In the genomic region with DNA sequence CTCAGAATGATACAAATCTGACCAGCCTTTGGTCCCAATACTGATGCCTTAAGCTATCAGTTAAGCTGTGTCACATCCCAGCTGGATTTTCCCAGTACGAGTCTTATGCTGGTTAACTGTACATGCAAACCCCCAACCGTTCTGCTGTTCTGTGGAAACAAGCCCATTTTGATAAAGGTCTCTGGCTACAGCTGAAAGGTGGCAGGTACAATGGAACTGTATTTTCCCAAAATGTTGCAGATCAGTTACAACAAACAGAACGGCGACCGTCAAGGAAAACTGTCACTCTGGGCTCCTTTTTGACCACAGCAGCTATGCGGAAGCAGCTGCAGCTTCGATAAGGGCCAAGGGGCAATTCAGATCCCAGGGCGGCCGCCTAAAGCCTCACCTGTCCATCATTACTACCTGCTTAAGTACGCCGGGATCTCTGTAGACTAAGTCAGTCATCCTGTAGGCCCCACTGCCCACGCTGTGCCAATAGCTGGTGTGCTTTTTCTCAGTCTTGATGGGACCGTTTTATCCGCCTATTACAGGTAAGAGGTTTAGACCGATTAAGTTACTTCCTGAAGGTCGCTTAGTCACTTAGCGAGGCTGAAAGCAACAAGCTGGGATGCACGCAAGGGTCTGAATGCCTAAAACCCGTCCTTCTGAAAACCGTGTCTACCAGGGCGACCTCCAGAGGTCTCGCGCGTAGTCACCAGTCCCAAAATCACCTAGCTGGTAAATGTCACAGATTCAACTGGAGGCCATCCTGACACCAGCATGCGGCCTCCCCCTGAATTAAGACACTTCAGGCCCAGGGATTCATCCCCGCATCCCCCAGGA, we compare ENCODE assay signal across 7 cellular contexts. TPM values are rescaled to one million over a fixed set of nuclear protein-coding genes. Genes with fewer than 3 reads are reported as not detected.
A peak's percentile ranks its signal among the peaks of the same experiment; 100 is the strongest.
DNase-seq lines count a peak whose midpoint lies in the region; ATAC-seq, FAIRE-seq and TF ChIP-seq lines count a peak whose summit lies in the region.

No MANE protein-coding gene starts in this region.

- H3K4me1 Mint-ChIP-seq in GM23338: peaks cover 18% of the 10 kb centered on the region
- peaks cover 33% of the 10 kb centered on the region for H3K4me1 Mint-ChIP-seq in activated CD4-positive, alpha-beta T cell treated with anti-CD3 and anti-CD28 coated beads for 36 hours

- H3F3A ChIP-seq in GM23338 (replicated peaks; ENCODE audit: low read depth): peaks cover 52% of the 10 kb centered on the region

- 0 out of 2 replicates have a peak overlapping the region, but pooled peaks have one; percentile 72 for H3K18ac ChIP-seq in H1 (ENCODE audit: extremely low read depth, low read length)

- peak; percentile 63 for DNase-seq in GM10266 (ENCODE audit: extremely low spot score)
- peak; percentile 34 for DNase-seq in GM23338 (ENCODE audit: low spot score)
- peak; percentile 68 for DNase-seq in NAMALWA (ENCODE audit: low spot score)
- peak; percentile 74 for DNase-seq in activated CD4-positive, alpha-beta T cell treated with anti-CD3 and anti-CD28 coated beads for 36 hours
- no peak for DNase-seq in H1 (ENCODE audit: low read depth in 1 of 2, low spot score in 2 of 2)
- DNase-seq in stimulated activated naive CD8-positive, alpha-beta T cell treated with anti-CD3 and anti-CD28 coated beads, Interleukin-15, Interleukin-2, amounts not matched to agents 100 U/mL and 50 U/mL, for 24 hours: peak; percentile 20

- TF ChIP-seq POLR2A in H1 (IDR thresholded peaks at IDR 0.05; ENCODE audit: control extremely low read depth in 1 of 2, low read depth in 2 of 2, low read length in 2 of 2): no peak

- H3K9me3 ChIP-seq in H1 (ENCODE audit: insufficient read depth in 2 of 2, low read depth in 1 of 2, low read length in 1 of 2): no peaks in the 10 kb centered on the region
- no peaks in the 10 kb centered on the region for H3K9me3 ChIP-seq in mononuclear cell (ENCODE audit: low read depth, low read length)

- CTCF ChIA-PET in activated CD4-positive, alpha-beta T cell treated with anti-CD3 and anti-CD28 coated beads for 36 hours (lab: Charles Lee): interaction anchor here (0.6 to 2.2 kb wide), 12 partner anchors 10 to 622 kb away, joined by 3 to 9 read pairs (median 4); a partner anchor contains a TSS
- CTCF ChIA-PET in H1 (lab: Charles Lee; ENCODE audit: partially characterized antibody): interaction anchor here (0.7 to 9.7 kb wide), 21 partner anchors 10 to 1175 kb away, joined by 3 to 73 read pairs (median 3); a partner anchor contains a TSS

- no peaks in the 10 kb centered on the region for H3K9me3 Mint-ChIP-seq in GM23338
- H3K9me3 Mint-ChIP-seq in activated CD4-positive, alpha-beta T cell treated with anti-CD3 and anti-CD28 coated beads for 36 hours (ENCODE audit: low read depth): no peaks in the 10 kb centered on the region

- no peak for TF ChIP-seq EP300 in H1 (IDR thresholded peaks at IDR 0.05; ENCODE audit: borderline replicate concordance in 1 of 2, low read depth in 2 of 2, low read length in 2 of 2)

- H3K4me3 Mint-ChIP-seq in GM23338: peak overlapping the region; percentile 98
- H3K4me3 Mint-ChIP-seq in activated CD4-positive, alpha-beta T cell treated with anti-CD3 and anti-CD28 coated beads for 36 hours: peak overlapping the region; percentile 89

- no peaks in the 10 kb centered on the region for H3K9me2 ChIP-seq in GM23338 (ENCODE audit: insufficient read depth)

- peak overlapping the region; percentile 76; the same call in 1 of the 2 replicates for H2BK5ac ChIP-seq in H1 (ENCODE audit: low read depth, low read length)

- H3K4me2 ChIP-seq in GM23338 (peak overlapping the region; percentile 100), H1 (ENCODE audit: insufficient read depth in 1 of 2, low read depth in 2 of 2, low read length in 2 of 2) (peak overlapping the region; percentile 75 to 90)

- H2AFZ ChIP-seq in GM23338: no peak overlapping the region
- H2AFZ ChIP-seq in H1 (ENCODE audit: low read length): no peak overlapping the region

- H3K56ac ChIP-seq in H1 (replicated peaks; ENCODE audit: insufficient read length, low read depth, low read length): no peak overlapping the region

- intact Hi-C loops in activated CD4-positive, alpha-beta T cell treated with anti-CD3 and anti-CD28 coated beads for 36 hours (cut with DNase I, micrococcal nuclease): loop anchor here (1.0 to 5.0 kb wide), 17 partner anchors 28 to 1349 kb away; a partner anchor contains a TSS

- H3K4ac ChIP-seq in H1 (replicated peaks; ENCODE audit: insufficient read length, low read depth, low read length): no peak overlapping the region

- H3K27ac Mint-ChIP-seq in GM23338: peak overlapping the region; percentile 96
- peak overlapping the region; percentile 95 for H3K27ac Mint-ChIP-seq in activated CD4-positive, alpha-beta T cell treated with anti-CD3 and anti-CD28 coated beads for 36 hours

- ATAC-seq in GM23338: peak; percentile 39
- peak; percentile 49 for ATAC-seq in activated CD4-positive, alpha-beta T cell treated with anti-CD3 and anti-CD28 coated beads for 36 hours
- peak; percentile 4 for ATAC-seq in stimulated activated naive CD8-positive, alpha-beta T cell treated with anti-CD3 and anti-CD28 coated beads, Interleukin-15, Interleukin-2, amounts not matched to agents 100 U/mL and 50 U/mL, for 24 hours

- H3K23ac ChIP-seq in H1 (ENCODE audit: insufficient read length): no peak overlapping the region

- 4% methylated on average over 26 of the region's 26 CpGs; no CpG with 5 or more reads in 1 of the 2 experiments for WGBS in H1 (ENCODE audit: extremely low coverage in 1 of 2, insufficient coverage in 1 of 2, insufficient read length in 1 of 2, insufficient replicate concordance in 2 of 2, low coverage in 1 of 2, low lambda C conversion rate in 2 of 2, missing lambda C conversion rate in 1 of 2), 2 experiments

- H3K9ac ChIP-seq in H1 (replicated peaks in 1 of 4; ENCODE audit: extremely low read depth in 1 of 4, low read depth in 3 of 4, low read length in 3 of 4): peak overlapping the region; percentile 69 to 89 (median 76)

- peaks cover 19% of the 10 kb centered on the region for H3K27me3 Mint-ChIP-seq in GM23338 (ENCODE audit: insufficient read depth, low read depth, poor library complexity)
- H3K27me3 Mint-ChIP-seq in activated CD4-positive, alpha-beta T cell treated with anti-CD3 and anti-CD28 coated beads for 36 hours: no peaks in the 10 kb centered on the region

- H2AK5ac ChIP-seq in H1 (ENCODE audit: low read depth, low read length): no peak overlapping the region

- H2BK20ac ChIP-seq in H1 (ENCODE audit: low read length): no peak overlapping the region

- TF ChIP-seq RAD21 in H1 (IDR thresholded peaks at IDR 0.05 in 1 of 2, conservative IDR thresholded peaks at IDR 0.05 in 1 of 2; ENCODE audit: low read depth in 2 of 2, low read length in 2 of 2): peak in 1 of 2 experiments; percentile 37; a peak in 2 of 4 replicates

- no peak overlapping the region for H2BK12ac ChIP-seq in H1 (ENCODE audit: low read depth, low read length)

- no peak overlapping the region for H2BK120ac ChIP-seq in H1 (replicated peaks; ENCODE audit: low read depth, low read length)

- peaks cover 19% of the 10 kb centered on the region for H3K4me1 ChIP-seq in GM23338 (ENCODE audit: insufficient read depth)
- peaks cover 0 to 11% (median 6%) of the 10 kb centered on the region in 4 experiments; a peak in 4 of 7 replicates for H3K4me1 ChIP-seq in H1 (replicated peaks in 1 of 4; ENCODE audit: control insufficient read depth in 3 of 4, insufficient read depth in 4 of 4, low read length in 3 of 4)
- peaks cover 38% of the 10 kb centered on the region for H3K4me1 ChIP-seq in mononuclear cell (ENCODE audit: insufficient read depth, low read length)

- H3K79me2 ChIP-seq in GM23338 (replicated peaks; ENCODE audit: insufficient read depth): peaks cover 35% of the 10 kb centered on the region
- H3K79me2 ChIP-seq in H1 (ENCODE audit: control insufficient read depth in 1 of 2, insufficient read depth in 2 of 2, low read length in 2 of 2): peaks cover 10 to 21% of the 10 kb centered on the region in 2 experiments

- H4K5ac ChIP-seq in H1 (ENCODE audit: insufficient read length, low read depth, low read length): no peak overlapping the region

- H3K36me3 Mint-ChIP-seq in GM23338 (ENCODE audit: low read depth): peaks cover 53% of the 10 kb centered on the region
- peaks cover 43% of the 10 kb centered on the region for H3K36me3 Mint-ChIP-seq in activated CD4-positive, alpha-beta T cell treated with anti-CD3 and anti-CD28 coated beads for 36 hours (ENCODE audit: low read depth)

- peaks cover 4% of the 10 kb centered on the region; the same call in 1 of the 2 replicates for H3K79me1 ChIP-seq in H1 (ENCODE audit: low read depth, low read length)

- peaks cover 4% of the 10 kb centered on the region; the same call in 1 of the 2 replicates for H3K27me3 ChIP-seq in GM23338 (ENCODE audit: insufficient read depth)
- H3K27me3 ChIP-seq in H1 (replicated peaks in 1 of 4; ENCODE audit: control insufficient read depth in 3 of 4, extremely low read depth in 1 of 4, insufficient read depth in 3 of 4, low read length in 3 of 4): peaks cover 0 to 4% (median 2%) of the 10 kb centered on the region in 4 experiments; a peak in 2 of 7 replicates
- no peaks in the 10 kb centered on the region for H3K27me3 ChIP-seq in mononuclear cell (ENCODE audit: insufficient read depth, low read length)

- no peak overlapping the region for H4K8ac ChIP-seq in H1 (ENCODE audit: extremely low read depth, insufficient read depth, low read length)

- peak overlapping the region; percentile 100 for H3K4me3 ChIP-seq in GM23338
- peak overlapping the region; percentile 86 to 97 (median 92) for H3K4me3 ChIP-seq in H1 (ENCODE audit: extremely low read depth in 1 of 4, insufficient read depth in 2 of 4, low read depth in 3 of 4, low read length in 4 of 4)
- peak overlapping the region; percentile 92 for H3K4me3 ChIP-seq in mononuclear cell (ENCODE audit: low read length)

- POLR2A ChIA-PET in activated CD4-positive, alpha-beta T cell treated with anti-CD3 and anti-CD28 coated beads for 36 hours (lab: Charles Lee): interaction anchor here (0.7 to 6.7 kb wide), 29 partner anchors 9 to 601 kb away, joined by 3 to 86 read pairs (median 5); a partner anchor contains a TSS
- POLR2A ChIA-PET in H1 (lab: Charles Lee; ENCODE audit: partially characterized antibody): interaction anchor here (0.5 to 23.4 kb wide), 59 partner anchors 17 to 708 kb away, joined by 3 to 660 read pairs (median 4); a partner anchor contains a TSS

- no peak overlapping the region for H3K14ac ChIP-seq in H1 (ENCODE audit: insufficient read length)

- FAIRE-seq in H1 (lab: Jason Lieb, UNC): no peak

- H4K91ac ChIP-seq in H1 (replicated peaks; ENCODE audit: insufficient read length, low read length): no peak overlapping the region

- TF ChIP-seq CTCF in GM10266 (IDR thresholded peaks at IDR 0.05; ENCODE audit: control insufficient read depth, insufficient read depth, low read depth, missing control alignments) (peak; percentile 39), GM23338 (conservative IDR thresholded peaks at IDR 0.05; ENCODE audit: low read depth in 2 of 2) (peak in 1 of 2 experiments; percentile 37; a peak in 3 of 4 replicates), H1 (IDR thresholded peaks at IDR 0.05; ENCODE audit: control extremely low read depth in 1 of 3, insufficient read depth in 1 of 3, low read depth in 1 of 3, low read length in 3 of 3) (peak; percentile 17 to 38 (median 37); a peak in 3 of 4 replicates)

- H3K36me3 ChIP-seq in GM23338 (ENCODE audit: insufficient read depth): peaks cover 39% of the 10 kb centered on the region
- peaks cover 19 to 42% (median 34%) of the 10 kb centered on the region in 4 experiments for H3K36me3 ChIP-seq in H1 (ENCODE audit: control insufficient read depth in 2 of 4, insufficient read depth in 4 of 4, low read length in 3 of 4)

- H3K27ac ChIP-seq in GM23338 (ENCODE audit: low read depth): peak overlapping the region; percentile 92
- H3K27ac ChIP-seq in H1 (ENCODE audit: low read depth, low read length): peak overlapping the region; percentile 30; the same call in 1 of the 2 replicates

- peaks cover 15% of the 10 kb centered on the region for H3K23me2 ChIP-seq in H1 (ENCODE audit: low read depth, low read length)

- H2BK15ac ChIP-seq in H1 (ENCODE audit: low read length): no peak overlapping the region

- H4K20me1 ChIP-seq in GM23338 (replicated peaks; ENCODE audit: insufficient read depth) (peaks cover 30% of the 10 kb centered on the region), H1 (replicated peaks in 1 of 2; ENCODE audit: control insufficient read depth in 1 of 2, insufficient read depth in 2 of 2, low read length in 2 of 2) (peaks cover 15 to 23% of the 10 kb centered on the region in 2 experiments)

RNA-seq across cellular contexts. Expression of a gene that starts 11.1 kb away (rescaled TPM):
- total RNA-seq in GM23338 (2014; rRNA removed; shearing (Covaris generic)): 17.7 and 22.5 TPM in 2 replicates
- polyA plus RNA-seq in GM23338 (2016; fragmentation: Nextera tagmentation; extraction: Ambion mirVana) (12.4 and 13.0 TPM in 2 replicates), H1 (2011; rRNA removed) (15.1 and 16.6 TPM in 2 replicates)
- total RNA-seq in activated CD4-positive, alpha-beta T cell treated with anti-CD3 and anti-CD28 coated beads for 36 hours: under 1 TPM in 1 of 2 experiments, not detected in 1; 0.09 TPM
- total RNA-seq in H1 (2021; fragmentation: NEBNext Ultra II Directional; extraction: Animal tissue kit (Norgen Biotek cat#: 25700)): 12.5 and 13.6 TPM in 2 replicates
- 15.0 TPM for polyA plus RNA-seq in H1 (2011; cell fraction: cytosol; rRNA removed)
- 8.6 TPM for polyA plus RNA-seq in H1 (2011; cell fraction: nucleus; rRNA removed)
- polyA plus RNA-seq in H1 (2012, experiment 1 of 2): 12.0 to 13.1 TPM (median 12.5 TPM) in 4 replicates
- 15.1 TPM for polyA plus RNA-seq in H1 (2012, experiment 2 of 2)
- 9.2 TPM for polyA plus RNA-seq in H1 (2013, experiment 1 of 2)
- 9.3 TPM for polyA plus RNA-seq in H1 (2013, experiment 2 of 2)
- 8.8 and 9.0 TPM in 2 replicates for polyA minus RNA-seq in H1 (2011; rRNA and poly(A)+ RNA removed)
- 11.0 TPM for polyA minus RNA-seq in H1 (2011; cell fraction: cytosol; rRNA and poly(A)+ RNA removed)
- polyA minus RNA-seq in H1 (2011; cell fraction: nucleus; rRNA and poly(A)+ RNA removed): 6.0 TPM
- total RNA-seq in mononuclear cell: 0.52 TPM

RNA-seq across cellular contexts. Expression of a gene that starts 28.0 kb away (rescaled TPM):
- total RNA-seq in GM23338 (2014; rRNA removed; shearing (Covaris generic)): 13.0 and 20.3 TPM in 2 replicates
- polyA plus RNA-seq in GM23338 (2016; fragmentation: Nextera tagmentation; extraction: Ambion mirVana): 39.2 and 42.1 TPM in 2 replicates
- 10 to 100 TPM; 50.7 to 60.2 TPM for total RNA-seq in activated CD4-positive, alpha-beta T cell treated with anti-CD3 and anti-CD28 coated beads for 36 hours
- total RNA-seq in H1 (2021; fragmentation: NEBNext Ultra II Directional; extraction: Animal tissue kit (Norgen Biotek cat#: 25700)): 30.8 and 35.2 TPM in 2 replicates
- polyA plus RNA-seq in H1 (2011; rRNA removed): 22.9 and 37.1 TPM in 2 replicates
- 33.8 TPM for polyA plus RNA-seq in H1 (2011; cell fraction: cytosol; rRNA removed)
- 22.6 TPM for polyA plus RNA-seq in H1 (2011; cell fraction: nucleus; rRNA removed)
- 30.6 to 53.5 TPM (median 51.6 TPM) in 4 replicates for polyA plus RNA-seq in H1 (2012, experiment 1 of 2)
- 17.4 TPM for polyA plus RNA-seq in H1 (2012, experiment 2 of 2)
- 17.6 TPM for polyA plus RNA-seq in H1 (2013, experiment 1 of 2)
- polyA plus RNA-seq in H1 (2013, experiment 2 of 2): 17.2 TPM
- 20.3 and 23.7 TPM in 2 replicates for polyA minus RNA-seq in H1 (2011; rRNA and poly(A)+ RNA removed)
- polyA minus RNA-seq in H1 (2011; cell fraction: cytosol; rRNA and poly(A)+ RNA removed): 18.8 TPM
- polyA minus RNA-seq in H1 (2011; cell fraction: nucleus; rRNA and poly(A)+ RNA removed): 23.0 TPM
- total RNA-seq in mononuclear cell: 20.0 TPM

Comparison
In these comparisons a context has a peak if more than half of its experiments do, and no peak if none do; other contexts are left out.
1. DNase-seq: peak in GM10266 (single experiment), GM23338 (single experiment), NAMALWA (single experiment), activated CD4-positive, alpha-beta T cell treated with anti-CD3 and anti-CD28 coated beads for 36 hours (single experiment) and stimulated activated naive CD8-positive, alpha-beta T cell treated with anti-CD3 and anti-CD28 coated beads, Interleukin-15, Interleukin-2, amounts not matched to agents 100 U/mL and 50 U/mL, for 24 hours (single experiment); none in H1 (0 of 2).
2. Peak in every context shown above with its lines, with median percentiles within 50 percentile points of each other: ATAC-seq and H3K4me3 ChIP-seq.